ENCODE assay signal across 8 cellular contexts in the genomic region with DNA sequence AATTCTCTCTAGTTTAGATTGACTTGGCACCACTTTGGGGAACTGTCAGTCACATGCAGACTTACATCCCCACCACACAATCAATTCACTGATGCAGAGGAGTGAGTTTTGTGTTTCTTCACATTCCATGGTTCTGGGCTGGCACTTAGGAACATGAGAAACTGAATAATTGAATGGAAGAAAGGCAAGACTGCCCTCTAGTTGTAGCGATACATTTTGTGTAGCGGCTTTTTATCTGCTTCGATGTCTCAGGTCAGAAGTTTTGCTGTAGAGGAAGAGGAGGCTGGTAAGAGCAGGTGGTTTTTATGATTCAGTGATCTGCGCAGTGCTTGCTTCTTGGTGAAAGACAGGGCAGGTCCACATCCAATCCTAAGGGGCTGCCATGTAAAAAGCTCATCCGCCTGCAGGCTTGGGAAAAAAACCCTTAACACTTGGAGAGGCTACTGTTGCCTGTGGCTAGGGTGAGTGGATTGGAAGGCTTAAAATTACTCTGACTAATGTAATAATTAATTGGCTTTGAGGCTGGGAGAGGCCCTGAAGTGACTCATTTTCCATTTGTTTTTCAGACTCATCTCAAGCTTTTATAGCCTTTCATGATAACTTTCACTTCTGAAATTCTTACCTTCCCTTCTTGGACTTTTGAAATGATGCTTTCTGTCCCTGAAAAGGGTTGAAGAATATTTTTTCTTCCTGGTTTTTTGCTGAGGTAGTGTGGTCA.
DNase-seq lines count a peak whose midpoint lies in the region; ATAC-seq and TF ChIP-seq lines count a peak whose summit lies in the region.
"Not testable (repeated sequence)": the region's sequence is repeated elsewhere in the genome, so short reads cannot be mapped to it uniquely, and the experiment has no call there.

No MANE protein-coding gene starts in this region.

- peaks cover 19% of the 10 kb centered on the region for H3K4me1 Mint-ChIP-seq in activated T-cell treated with anti-CD3 and anti-CD28 coated beads, Interleukin-2, amount 50 U/mL, for 24 hours (ENCODE audit: low read depth)

- intact Hi-C loops in dorsolateral prefrontal cortex (cut with DNase I) = loop anchor here in 1 of 2 donors (10.0 kb wide), 1 partner anchor 74 kb away; the partner anchor contains the start of gene LPCAT1

- H3K9me3 Mint-ChIP-seq in activated T-cell treated with anti-CD3 and anti-CD28 coated beads, Interleukin-2, amount 50 U/mL, for 24 hours = not testable (repeated sequence)

- TF ChIP-seq CTCF in AG09319 (IDR thresholded peaks at IDR 0.05; ENCODE audit: low read depth, low read length) (peak; percentile 17), GM12864 (IDR thresholded peaks at IDR 0.05; ENCODE audit: low read depth, low read length, missing control alignments) (peak; percentile 47), dorsolateral prefrontal cortex (IDR thresholded peaks at IDR 0.05 in 54 of 56, conservative IDR thresholded peaks at IDR 0.05 in 2 of 56; ENCODE audit: low read depth in 1 of 56, partially characterized antibody in 56 of 56) (peak in 47 of 56 donors; percentile 8 to 54 (median 34)), kidney epithelial cell (IDR thresholded peaks at IDR 0.05; ENCODE audit: insufficient read depth, low read length, poor library complexity, severe bottlenecking) (peak; percentile 24), retinal pigment epithelial cell (conservative IDR thresholded peaks at IDR 0.05; ENCODE audit: low read depth, low read length) (peak; percentile 34)

- H3K27me3 Mint-ChIP-seq in activated T-cell treated with anti-CD3 and anti-CD28 coated beads, Interleukin-2, amount 50 U/mL, for 24 hours = not testable (repeated sequence)

- not testable (repeated sequence) for H3K27me3 ChIP-seq in dorsolateral prefrontal cortex; kidney epithelial cell (ENCODE audit: control insufficient read depth, insufficient read depth, low read length)

- H3K27ac Mint-ChIP-seq in activated T-cell treated with anti-CD3 and anti-CD28 coated beads, Interleukin-2, amount 50 U/mL, for 24 hours = peak overlapping the region; percentile 65

- H3K4me3 ChIP-seq in GM12864 (ENCODE audit: low read depth, low read length); dorsolateral prefrontal cortex; kidney epithelial cell (ENCODE audit: low read depth, low read length); retinal pigment epithelial cell (ENCODE audit: low read length): not testable (repeated sequence)

- not testable (repeated sequence) for DNase-seq in AG09319 (ENCODE audit: extremely low read depth, low read depth); activated T-cell treated with anti-CD3 and anti-CD28 coated beads, Interleukin-2, amount 50 U/mL, for 24 hours; dorsolateral prefrontal cortex; retinal pigment epithelial cell (ENCODE audit: low read depth)
- DNase-seq in GM12864 (ENCODE audit: low read depth) (peak; percentile 12), NCI-H82 treated with DMSO at 0.1 percent for 48 hours (lab: John Stamatoyannopoulos, UW; ENCODE audit: unreplicated experiment) (peak; percentile 4), kidney epithelial cell (ENCODE audit: low read depth) (peak; percentile 19)

- ATAC-seq in HG03342 (IDR thresholded peaks at IDR 0.05; ENCODE audit: unreplicated experiment) = peak; percentile 38

- H3K27ac ChIP-seq in dorsolateral prefrontal cortex = not testable (repeated sequence)

- H3K4me3 Mint-ChIP-seq in activated T-cell treated with anti-CD3 and anti-CD28 coated beads, Interleukin-2, amount 50 U/mL, for 24 hours = not testable (repeated sequence)

- H3K36me3 ChIP-seq in kidney epithelial cell (ENCODE audit: control insufficient read depth, insufficient read depth, low read length) = not testable (repeated sequence)

- H3K36me3 Mint-ChIP-seq in activated T-cell treated with anti-CD3 and anti-CD28 coated beads, Interleukin-2, amount 50 U/mL, for 24 hours (ENCODE audit: low read depth) = peaks cover 17% of the 10 kb centered on the region
